In genomic region chr1:5312299-5312686, GRCh38 we compare ENCODE assay signal across 18 cellular contexts.
DNase-seq lines count a peak whose midpoint lies in the region; ATAC-seq and TF ChIP-seq lines count a peak whose summit lies in the region.
"Had no signal": no experiment of that assay in that cellular context is flagged by ENCODE, and none has a peak within 500 bp of the region (broad histone marks: within the 10 kb centered on the region; RNA-seq: fewer than 3 reads in every experiment).

No MANE protein-coding gene starts in this region.

- WGBS in suprapubic skin, result 80% methylated on average over 7 of the region's 7 CpGs

- no peaks in the 10 kb centered on the region for H3K9me3 ChIP-seq in suprapubic skin
- H3K9me3 ChIP-seq: A549, HAP-1 had no signal

- no peak overlapping the region for H3K4me3 Mint-ChIP-seq in neural crest cell
- H3K4me3 Mint-ChIP-seq: CD4-positive, alpha-beta T cell had no signal

- no peaks in the 10 kb centered on the region for H3K36me3 ChIP-seq in suprapubic skin
- H3K36me3 ChIP-seq: HAP-1 had no signal

- peak; percentile 64 for DNase-seq in DMS79 treated with DMSO at 0.1 percent for 48 hours (lab: John Stamatoyannopoulos, UW)
- DNase-seq in DMS79 (lab: John Stamatoyannopoulos, UW), result no peak
- DNase-seq in COLO668 (lab: John Stamatoyannopoulos, UW; ENCODE audit: unreplicated experiment), result peak; percentile 75
- no peak for DNase-seq in neural crest cell (ENCODE audit: low read depth, low spot score)
- peak; percentile 20 for DNase-seq in putamen (ENCODE audit: low spot score)
- DNase-seq in suprapubic skin (ENCODE audit: low spot score in 2 of 2), result no peak
- DNase-seq: AML-193; CD4-positive, alpha-beta T cell; DND-41; EL; GM23248 had no signal

- H3K4me1 Mint-ChIP-seq in neural crest cell, result peaks cover 14% of the 10 kb centered on the region

- H3K36me3 Mint-ChIP-seq in neural crest cell (ENCODE audit: low read depth), result no peaks in the 10 kb centered on the region

- no peaks in the 10 kb centered on the region for H3K9me3 Mint-ChIP-seq in neural crest cell
- H3K9me3 Mint-ChIP-seq: CD4-positive, alpha-beta T cell had no signal

- no peak for ATAC-seq in HG02970 (IDR thresholded peaks at IDR 0.05; ENCODE audit: low FRiP score, unreplicated experiment)
- ATAC-seq: A549, GM12878 had no signal

- H3K27me3 Mint-ChIP-seq in neural crest cell (ENCODE audit: low read depth), result peaks cover 11% of the 10 kb centered on the region
- H3K27me3 Mint-ChIP-seq: CD4-positive, alpha-beta T cell had no signal

- no peak for TF ChIP-seq EP300 in suprapubic skin (IDR thresholded peaks at IDR 0.05)

- TF ChIP-seq POLR2A in suprapubic skin (IDR thresholded peaks at IDR 0.05), result no peak

- H3K4me3 ChIP-seq in suprapubic skin, result no peak overlapping the region
- H3K4me3 ChIP-seq: A549, GM12878, GM23248, HAP-1 had no signal

- no peaks in the 10 kb centered on the region for H3K4me1 ChIP-seq in suprapubic skin
- H3K4me1 ChIP-seq: A549, HAP-1 had no signal

- TF ChIP-seq CTCF in neural crest cell (conservative IDR thresholded peaks at IDR 0.05) (no peak), suprapubic skin (IDR thresholded peaks at IDR 0.05) (no peak)

- peaks cover 32% of the 10 kb centered on the region for H3K27me3 ChIP-seq in suprapubic skin

- H3K27ac ChIP-seq in suprapubic skin, result no peak overlapping the region
- H3K27ac ChIP-seq: 22Rv1, A549, C4-2B, GM23248, HL-60 had no signal

- H3K27ac Mint-ChIP-seq in neural crest cell (ENCODE audit: unreplicated experiment), result peak overlapping the region; percentile 78
- H3K27ac Mint-ChIP-seq: CD4-positive, alpha-beta T cell had no signal

Comparison
In these comparisons a context has a peak if more than half of its experiments do, and no peak if none do; other contexts are left out.
1. DNase-seq: peak in DMS79 treated with DMSO at 0.1 percent for 48 hours (single experiment), COLO668 (single experiment) and putamen (single experiment); none in DMS79 (single experiment), neural crest cell (single experiment) and suprapubic skin (0 of 2).